8 cellular contexts compared by ENCODE assay signal in the genomic region with DNA sequence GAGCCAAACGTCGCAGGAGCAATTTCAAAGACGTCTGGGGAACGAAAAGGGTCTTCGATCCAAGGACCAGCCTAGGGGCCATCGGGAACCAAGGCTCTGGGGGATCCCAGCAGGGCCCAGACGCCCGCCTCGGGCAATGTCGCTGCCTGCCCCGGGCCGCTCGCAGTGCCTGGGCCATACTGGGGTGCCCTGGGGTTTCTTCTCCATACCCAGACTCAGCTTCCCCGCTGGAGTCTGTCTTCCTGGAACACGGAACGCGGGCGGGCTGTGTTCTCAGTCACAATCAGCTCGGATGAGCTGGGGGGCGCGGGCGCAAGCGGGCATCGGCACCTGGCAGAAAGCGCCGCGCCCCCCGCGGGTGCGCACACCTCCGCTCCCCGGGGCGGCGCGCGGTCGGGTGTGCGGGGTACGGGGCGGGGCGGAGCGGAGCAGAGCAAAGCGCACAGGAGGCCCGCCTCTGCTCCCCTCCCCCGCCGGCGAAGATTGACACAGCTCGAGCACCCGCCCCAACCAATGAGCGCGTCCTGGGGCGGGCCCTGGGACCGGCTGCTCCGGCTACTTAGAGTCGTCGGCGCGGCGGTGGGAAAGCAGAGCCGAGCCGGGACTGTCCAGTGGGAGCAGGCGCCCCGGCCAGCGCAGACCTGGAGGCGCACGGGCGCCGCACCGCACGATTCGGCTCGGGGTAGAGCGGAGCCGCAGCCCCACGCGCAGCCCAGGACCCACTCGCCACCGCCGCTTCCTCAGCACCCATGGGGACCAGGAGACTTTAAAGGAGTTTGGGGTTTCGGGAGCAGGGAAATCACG. TPM values are rescaled to one million over a fixed set of nuclear protein-coding genes. Genes with fewer than 3 reads are reported as not detected.
DNase-seq lines count a peak whose midpoint lies in the region; ATAC-seq and TF ChIP-seq lines count a peak whose summit lies in the region.

A gene with protein sequence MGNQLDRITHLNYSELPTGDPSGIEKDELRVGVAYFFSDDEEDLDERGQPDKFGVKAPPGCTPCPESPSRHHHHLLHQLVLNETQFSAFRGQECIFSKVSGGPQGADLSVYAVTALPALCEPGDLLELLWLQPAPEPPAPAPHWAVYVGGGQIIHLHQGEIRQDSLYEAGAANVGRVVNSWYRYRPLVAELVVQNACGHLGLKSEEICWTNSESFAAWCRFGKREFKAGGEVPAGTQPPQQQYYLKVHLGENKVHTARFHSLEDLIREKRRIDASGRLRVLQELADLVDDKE (plus strand): TSS at position 585 of the 804 bp plus-strand sequence. CDS start 1,263 bp downstream, outside the sequence.

- no peaks in the 10 kb centered on the region for H4K20me1 ChIP-seq in H9 (ENCODE audit: control insufficient read depth, insufficient read depth, insufficient read length)
- no peaks in the 10 kb centered on the region for H4K20me1 ChIP-seq in mammary epithelial cell (ENCODE audit: insufficient read depth, low read length)

- intact Hi-C loops in mammary epithelial cell (cut with micrococcal nuclease), result loop anchor here (1.0 to 10.0 kb wide), 4 partner anchors 178 to 1578 kb away; no protein-coding TSS in a partner anchor
- intact Hi-C loops in sigmoid colon (cut with DNase I), result loop anchor here (5.0 to 10.0 kb wide), 2 partner anchors 530 to 942 kb away; no protein-coding TSS in a partner anchor

- H3K36me3 Mint-ChIP-seq in H9 (ENCODE audit: insufficient read depth in 1 of 3, low read depth in 3 of 3), result no peaks in the 10 kb centered on the region; a peak in 1 of 7 replicates

- no peak within 1 kb of the TSS for H3K18ac ChIP-seq in H9 (ENCODE audit: insufficient read length, low read depth, low read length)

- no peaks in the 10 kb centered on the region; a peak in 2 of 5 replicates for H3K9me3 Mint-ChIP-seq in H9

- H2BK5ac ChIP-seq in H9 (ENCODE audit: insufficient read length, low read length), result no peak within 1 kb of the TSS

- no peak for ATAC-seq in GM19328 (IDR thresholded peaks at IDR 0.05; ENCODE audit: unreplicated experiment)

- no peak within 1 kb of the TSS for H2BK20ac ChIP-seq in H9 (ENCODE audit: low read depth, low read length, poor library complexity, severe bottlenecking)

- in situ Hi-C loops in mammary epithelial cell (cut with MboI; ENCODE audit: low sequenced_read_pairs in 2 of 2), result loop anchor here (5.0 to 25.0 kb wide), 2 partner anchors 345 kb away; no protein-coding TSS in a partner anchor

- no TSS peak for BruUV-seq in mammary epithelial cell (replicated peaks; lab: Mats Ljungman, UMichigan)

- peaks cover 22 to 29% of the 10 kb centered on the region in 2 experiments for H3K4me1 Mint-ChIP-seq in H9

- H3K27me3 Mint-ChIP-seq in H9 (ENCODE audit: low read depth), result peaks cover 88% of the 10 kb centered on the region

- H4K8ac ChIP-seq in H9 (replicated peaks; ENCODE audit: insufficient read length, low read depth, low read length), result no peak within 1 kb of the TSS

- H3K23me2 ChIP-seq in H9 (ENCODE audit: insufficient read length, low read depth, low read length, poor library complexity, severe bottlenecking), result peaks cover 18% of the 10 kb centered on the region

- H3K79me1 ChIP-seq in H9 (ENCODE audit: insufficient read depth, low read depth, low read length, poor library complexity, severe bottlenecking), result no peaks in the 10 kb centered on the region

- no peak within 1 kb of the TSS for H3K14ac ChIP-seq in H9 (ENCODE audit: insufficient read depth, low read length)

- H3K56ac ChIP-seq in H9 (ENCODE audit: insufficient read length, low read depth, low read length), result no peak within 1 kb of the TSS

- no peak within 1 kb of the TSS for H3K23ac ChIP-seq in H9 (ENCODE audit: insufficient read length, low read depth, low read length)

- H2AFZ ChIP-seq in H9 (ENCODE audit: low read length) (no peak within 1 kb of the TSS), mammary epithelial cell (ENCODE audit: low read depth, low read length) (peak within 1 kb of the TSS; percentile 95)

- no peak within 1 kb of the TSS for H2AK5ac ChIP-seq in H9 (ENCODE audit: insufficient read length, low read length)

- no peak within 1 kb of the TSS for H2BK15ac ChIP-seq in H9 (ENCODE audit: low read depth, low read length)

- no peak within 1 kb of the TSS for H4K91ac ChIP-seq in H9 (ENCODE audit: insufficient read length, low read depth, low read length)

- H3K4me1 ChIP-seq in H9 (ENCODE audit: insufficient read depth, low read length), result peaks cover 3% of the 10 kb centered on the region; the same call in 1 of the 2 replicates
- H3K4me1 ChIP-seq in mammary epithelial cell (ENCODE audit: insufficient read depth, low read length), result peaks cover 56% of the 10 kb centered on the region
- peaks cover 6% of the 10 kb centered on the region; the same call in 1 of the 2 replicates for H3K4me1 ChIP-seq in iPS-20b (ENCODE audit: insufficient read depth, low read length)
- peaks cover 0 to 36% (median 33%) of the 10 kb centered on the region in 4 donors for H3K4me1 ChIP-seq in sigmoid colon

- no peak within 1 kb of the TSS for H3K4ac ChIP-seq in H9 (ENCODE audit: low read depth, low read length)

- H3K79me2 ChIP-seq in H9 (ENCODE audit: insufficient read depth, low read length) (no peaks in the 10 kb centered on the region), mammary epithelial cell (ENCODE audit: insufficient read depth, low read length) (peaks cover 11% of the 10 kb centered on the region)

- no peak within 1 kb of the TSS for H2BK120ac ChIP-seq in H9 (ENCODE audit: low read depth, low read length, poor library complexity, severe bottlenecking)

- no peaks in the 10 kb centered on the region for H3K36me3 ChIP-seq in mammary epithelial cell (ENCODE audit: insufficient read depth, low read length)
- H3K36me3 ChIP-seq in iPS-20b (ENCODE audit: insufficient read depth, low read depth, low read length), result no peaks in the 10 kb centered on the region
- H3K36me3 ChIP-seq in sigmoid colon, result no peaks in the 10 kb centered on the region

- TF ChIP-seq POLR2A in sigmoid colon (IDR thresholded peaks at IDR 0.05), result peak; percentile 44 to 85

- H3K4me3 ChIP-seq in mammary epithelial cell (replicated peaks in 1 of 3; ENCODE audit: insufficient read depth in 1 of 3, low read depth in 2 of 3, low read length in 3 of 3), result peak within 1 kb of the TSS; percentile 59 to 83 (median 66)
- peak within 1 kb of the TSS; percentile 71 for H3K4me3 ChIP-seq in iPS-20b (ENCODE audit: low read length)
- peak within 1 kb of the TSS; percentile 21 to 64 (median 56) for H3K4me3 ChIP-seq in sigmoid colon

- H3K27ac Mint-ChIP-seq in H9, result no peak within 1 kb of the TSS; a peak in 1 of 7 replicates

- no peak within 1 kb of the TSS for H4K5ac ChIP-seq in H9 (ENCODE audit: insufficient read length, low read depth, low read length)

- CTCF ChIA-PET in mammary epithelial cell (lab: Charles Lee; ENCODE audit: low non-redundant PET), result interaction anchor here (0.6 kb wide), 2 partner anchors 56 to 751 kb away, joined by 3 read pairs; no protein-coding TSS in a partner anchor

- H3K27me3 ChIP-seq in H9 (ENCODE audit: insufficient read depth, low read length) (peaks cover 25% of the 10 kb centered on the region), mammary epithelial cell (ENCODE audit: insufficient read depth, low read length) (no peaks in the 10 kb centered on the region), iPS-20b (ENCODE audit: insufficient read depth, low read length) (peaks cover 82% of the 10 kb centered on the region), sigmoid colon (peaks cover 0 to 11% (median 0%) of the 10 kb centered on the region in 3 donors)

- H3T11ph ChIP-seq in H9 (ENCODE audit: low read length), result no peak within 1 kb of the TSS

- TF ChIP-seq EP300 in sigmoid colon (IDR thresholded peaks at IDR 0.05), result no peak

- H3K4me3 Mint-ChIP-seq in H9, result peak within 1 kb of the TSS; percentile 60 to 91

- no peak within 1 kb of the TSS for H3K27ac ChIP-seq in H9 (ENCODE audit: insufficient read length, low read depth, low read length)
- peak within 1 kb of the TSS; percentile 14 for H3K27ac ChIP-seq in mammary epithelial cell (ENCODE audit: insufficient read depth, low read depth, low read length)
- no peak within 1 kb of the TSS for H3K27ac ChIP-seq in iPS-20b (ENCODE audit: low read length)
- H3K27ac ChIP-seq in sigmoid colon, result peak within 1 kb of the TSS in 3 of 4 donors; percentile 49 to 90 (median 79)

- WGBS in H9 (ENCODE audit: extremely low coverage, insufficient read length, low lambda C conversion rate), result no CpG with 5 or more reads among the region's 81 CpGs
- 24% methylated on average over 13 of the region's 81 CpGs for WGBS in mammary epithelial cell (ENCODE audit: low coverage, missing lambda C conversion rate)
- 2 to 4% methylated on average over 81 of the region's 81 CpGs for WGBS in sigmoid colon, 2 donors

- DNase-seq in H9 (peak; percentile 94), NCI-H446 treated with DMSO at 0.1 percent for 48 hours (lab: John Stamatoyannopoulos, UW) (peak; percentile 15), mammary epithelial cell (peak; percentile 90), sigmoid colon (peak; percentile 93), KG1 (lab: John Stamatoyannopoulos, UW) (no peak), cerebellar nuclear complex (lab: John Stamatoyannopoulos, UW) (no peak)

- dilution Hi-C loops in mammary epithelial cell (cut with HindIII; ENCODE audit: low sequenced_read_pairs), result no loop called here

- H2BK12ac ChIP-seq in H9 (ENCODE audit: insufficient read length, low read depth, low read length), result no peak within 1 kb of the TSS

- peak within 1 kb of the TSS; percentile 75 for H3K4me2 ChIP-seq in H9 (ENCODE audit: insufficient read depth, insufficient read length, low read length)
- H3K4me2 ChIP-seq in mammary epithelial cell (ENCODE audit: insufficient read depth, low read depth, low read length), result peak within 1 kb of the TSS; percentile 97

- H3K9ac ChIP-seq in H9 (ENCODE audit: extremely low read depth, insufficient read length, low read length) (peak within 1 kb of the TSS; percentile 45), mammary epithelial cell (ENCODE audit: insufficient read depth, low read length) (peak within 1 kb of the TSS; percentile 66), iPS-20b (ENCODE audit: low read depth, low read length) (no peak within 1 kb of the TSS)

- no peak for TF ChIP-seq CTCF in H9 (conservative IDR thresholded peaks at IDR 0.05)
- TF ChIP-seq CTCF in mammary epithelial cell (conservative IDR thresholded peaks at IDR 0.05 in 1 of 2, IDR thresholded peaks at IDR 0.05 in 1 of 2; ENCODE audit: extremely low read depth in 1 of 2, insufficient read depth in 1 of 2, low read depth in 1 of 2, low read length in 2 of 2), result no peak
- no peak for TF ChIP-seq CTCF in sigmoid colon (IDR thresholded peaks at IDR 0.05)

- H3K9me3 ChIP-seq in H9 (ENCODE audit: control insufficient read depth, low read depth, low read length) (no peaks in the 10 kb centered on the region), mammary epithelial cell (replicated peaks; ENCODE audit: insufficient read depth, low read length) (peaks cover 2% of the 10 kb centered on the region), iPS-20b (ENCODE audit: insufficient read depth, low read depth, low read length) (no peaks in the 10 kb centered on the region), sigmoid colon (no peaks in the 10 kb centered on the region)

RNA-seq across cellular contexts. Expression of the gene that starts here (rescaled TPM):
- total RNA-seq in H9 (2021) (0.31 and 0.39 TPM in 2 replicates), mammary epithelial cell (10 to 100 TPM in 1 of 2 donors, 1 to 10 TPM in 1; 8.2 to 14.8 TPM), sigmoid colon (1 to 10 TPM; 2.7 to 5.7 (median 5.0) TPM)
- polyA plus RNA-seq in mammary epithelial cell (4.6 TPM), sigmoid colon (10 to 100 TPM; 31.9 to 40.6 (median 34.8) TPM)
- 4.1 TPM for polyA minus RNA-seq in mammary epithelial cell

Comparison
In these comparisons a context has a peak if more than half of its experiments do, and no peak if none do; other contexts are left out.
1. Peak in DNase-seq, H3K9ac ChIP-seq and H3K4me2 ChIP-seq in H9; RNA of the gene not detected or under 1 TPM.
2. DNase-seq: peak in NCI-H446 treated with DMSO at 0.1 percent for 48 hours (single experiment), mammary epithelial cell (single experiment) and sigmoid colon (single experiment); none in KG1 (single experiment) and cerebellar nuclear complex (0 of 2).
3. H3K27ac ChIP-seq: peak in mammary epithelial cell (single experiment) and sigmoid colon (3 of 4); none in H9 (single experiment) and iPS-20b (single experiment).
4. Peak in every context shown above with its lines, with median percentiles within 50 percentile points of each other: H3K4me3 ChIP-seq.